ENCODE assay signal across 1 cellular context in genomic region chr15:74842581-74843444, GRCh38.
TF ChIP-seq lines count a peak whose summit lies in the region.

Gene ULK3 (minus strand): TSS chr15:74843156. CDS start chr15:74843105, 51 bp downstream.

TF ChIP-seq in GM12878, 131 proteins besides CTCF, POLR2A, EP300 and RAD21 (continued from another document):
- TF ChIP-seq POLR2AphosphoS2 (IDR thresholded peaks at IDR 0.05; ENCODE audit: low read depth, low read length): peak; percentile 90
- no peak for TF ChIP-seq WRNIP1 (IDR thresholded peaks at IDR 0.05; ENCODE audit: borderline replicate concordance, low read depth, low read length)
- TF ChIP-seq IRF3 (IDR thresholded peaks at IDR 0.05): 0 out of 2 replicates have a peak, but pooled peaks have one; percentile 39
- peak; percentile 93 for TF ChIP-seq DPF2 (IDR thresholded peaks at IDR 0.05)
- TF ChIP-seq ZSCAN29 (IDR thresholded peaks at IDR 0.05): peak; percentile 45; the same call in 1 of the 2 replicates
- TF ChIP-seq STAT1 (conservative IDR thresholded peaks at IDR 0.05): peak; percentile 76; the same call in 1 of the 2 replicates
- TF ChIP-seq SREBF2 (IDR thresholded peaks at IDR 0.05; ENCODE audit: low read length): no peak
- TF ChIP-seq MEF2B (IDR thresholded peaks at IDR 0.05; ENCODE audit: partially characterized antibody, poor library complexity, severe bottlenecking): peak; percentile 91
- no peak for TF ChIP-seq ZZZ3 (IDR thresholded peaks at IDR 0.05; ENCODE audit: control insufficient read depth, insufficient read length, low read depth)
- TF ChIP-seq ATF3 (IDR thresholded peaks at IDR 0.05; ENCODE audit: borderline replicate concordance, extremely low read depth, low read depth, low read length): peak; percentile 73; the same call in 1 of the 2 replicates
TF ChIP-seq in GM12878: peak in this region for 52.
